In the genomic region with DNA sequence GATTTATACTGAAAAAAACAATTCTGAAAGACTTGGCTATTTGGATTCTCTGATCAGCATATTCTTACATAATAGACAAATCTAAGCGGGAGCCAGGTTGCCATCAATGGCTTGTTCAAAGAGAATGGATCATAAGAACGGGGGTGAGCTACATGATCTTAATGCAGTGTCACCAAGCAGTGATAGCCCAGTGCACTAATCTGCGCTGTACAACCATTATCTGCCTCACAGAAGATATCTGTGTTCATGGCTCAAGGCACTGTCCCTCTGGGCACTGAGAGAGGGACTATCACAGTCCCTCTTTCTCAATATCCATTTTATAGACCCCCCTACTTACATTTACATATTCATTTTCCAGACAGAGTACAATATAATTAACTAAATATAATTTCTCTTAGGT, we compare ENCODE assay signal across 26 cellular contexts. TPM values are rescaled to one million over a fixed set of nuclear protein-coding genes. Genes with fewer than 3 reads are reported as not detected.
"Had no signal": no experiment of that assay in that cellular context is flagged by ENCODE, and none has a peak within 500 bp of the region (broad histone marks: within the 10 kb centered on the region; RNA-seq: fewer than 3 reads in every experiment).

No MANE protein-coding gene starts in this region.

- ATAC-seq: effector memory CD8-positive, alpha-beta T cell; esophagus mucosa; foreskin keratinocyte; gastrocnemius medialis; gastroesophageal sphincter; heart left ventricle; heart right ventricle had no signal

- H3K27ac ChIP-seq: colonic mucosa, coronary artery, dorsolateral prefrontal cortex, epithelial cell of prostate, esophagus squamous epithelium, foreskin keratinocyte, gastrocnemius medialis, gastroesophageal sphincter, heart left ventricle, heart right ventricle had no signal

- H3K27me3 ChIP-seq: colonic mucosa, dorsolateral prefrontal cortex, esophagus squamous epithelium, gastrocnemius medialis, gastroesophageal sphincter, heart left ventricle, heart right ventricle had no signal

- H3K4me1 ChIP-seq: colonic mucosa, esophagus squamous epithelium, foreskin keratinocyte, gastrocnemius medialis had no signal

- H3K4me3 ChIP-seq: colonic mucosa, coronary artery, dorsolateral prefrontal cortex, esophagus squamous epithelium, gastrocnemius medialis, gastroesophageal sphincter, heart left ventricle, heart right ventricle had no signal

- FAIRE-seq: colon, endometrium, endothelial cell of umbilical vein, frontal cortex had no signal

- H3K36me3 ChIP-seq: colonic mucosa, esophagus squamous epithelium, gastrocnemius medialis, gastroesophageal sphincter, heart left ventricle, heart right ventricle had no signal

- DNase-seq: colonic mucosa; cortex of kidney; dermis blood vessel endothelial cell; dorsolateral prefrontal cortex; effector CD4-positive, alpha-beta T cell; effector CD8-positive, alpha-beta T cell; effector memory CD4-positive, alpha-beta T cell; effector memory CD8-positive, alpha-beta T cell; endodermal cell; esophagus squamous epithelium; foreskin fibroblast; foreskin keratinocyte; foreskin melanocyte; gastrocnemius medialis; glutamatergic neuron; head of caudate nucleus; heart left ventricle; heart right ventricle had no signal

- H3K9me3 ChIP-seq: colonic mucosa, esophagus squamous epithelium, gastrocnemius medialis had no signal

RNA-seq across cellular contexts. Expression of a gene that starts 22.9 kb away (rescaled TPM):
- total RNA-seq: foreskin keratinocyte had no signal
- polyA plus RNA-seq: foreskin keratinocyte had no signal
